18 cellular contexts compared by ENCODE assay signal in genomic region chr6:161918608-161919205, GRCh38.
A peak's percentile ranks its signal among the peaks of the same experiment; 100 is the strongest.
DNase-seq lines count a peak whose midpoint lies in the region; ATAC-seq and TF ChIP-seq lines count a peak whose summit lies in the region.
"Had no signal": no experiment of that assay in that cellular context is flagged by ENCODE, and none has a peak within 500 bp of the region (broad histone marks: within the 10 kb centered on the region; RNA-seq: fewer than 3 reads in every experiment).

No MANE protein-coding gene starts in this region.

- no peaks in the 10 kb centered on the region for H3K27me3 ChIP-seq in mammary epithelial cell (ENCODE audit: insufficient read depth, low read length)
- H3K27me3 ChIP-seq: SJCRH30 had no signal

- peak overlapping the region; percentile 48 for H3K4me3 Mint-ChIP-seq in MCF 10A (ENCODE audit: unreplicated experiment)
- H3K4me3 Mint-ChIP-seq: B cell had no signal

- CTCF ChIA-PET in MCF 10A (lab: Yijun Ruan, JAX): interaction anchor here (0.5 to 1.0 kb wide), 2 partner anchors 54 to 72 kb away, joined by 3 to 4 read pairs; no protein-coding TSS in a partner anchor
- CTCF ChIA-PET in mammary epithelial cell (lab: Charles Lee; ENCODE audit: low non-redundant PET): no interaction called here
- CTCF ChIA-PET in HEK293T (lab: Yijun Ruan, JAX): interaction anchor here (0.6 kb wide), 1 partner anchor 483 kb away, joined by 3 read pairs; no protein-coding TSS in a partner anchor

- in situ Hi-C loops in mammary epithelial cell (cut with MboI; ENCODE audit: low sequenced_read_pairs in 2 of 2) (no loop called here), astrocyte of the cerebellum (cut with HindIII; ENCODE audit: low sequenced_read_pairs) (no loop called here)

- dilution Hi-C loops in mammary epithelial cell (cut with HindIII; ENCODE audit: low sequenced_read_pairs): no loop called here

- H3K36me3 Mint-ChIP-seq in MCF 10A (ENCODE audit: insufficient read depth, unreplicated experiment): no peaks in the 10 kb centered on the region

- DNase-seq in MCF 10A (ENCODE audit: unreplicated experiment): no peak
- no peak for DNase-seq in mammary epithelial cell
- DNase-seq in NCI-H748 (lab: John Stamatoyannopoulos, UW; ENCODE audit: unreplicated experiment): peak; percentile 50
- no peak for DNase-seq in astrocyte of the cerebellum (ENCODE audit: low read depth)
- DNase-seq in stimulated activated CD4-positive, alpha-beta T cell treated with anti-CD3 and anti-CD28 coated beads, Interleukin-1b, Interleukin-23, amount 100 ng/mL, for 48 hours: no peak
- DNase-seq in HEK293T (ENCODE audit: extremely low spot score): no peak
- no peak for DNase-seq in activated CD8-positive, alpha-beta memory T cell treated with anti-CD3 and anti-CD28 coated beads for 24 hours
- DNase-seq: 8988T, Caco-2, Kasumi-1, NCI-H2029, NCI-H2171, NCI-H446, NCI-H82, SJCRH30 had no signal

- H3K9me3 ChIP-seq in mammary epithelial cell (replicated peaks; ENCODE audit: insufficient read depth, low read length): peaks cover 6% of the 10 kb centered on the region
- H3K9me3 ChIP-seq: Caco-2, SJCRH30 had no signal

- POLR2A ChIA-PET in MCF 10A (lab: Yijun Ruan, JAX) (no interaction called here), HEK293T (lab: Yijun Ruan, JAX) (no interaction called here)

- H2AFZ ChIP-seq in mammary epithelial cell (ENCODE audit: low read depth, low read length): no peak overlapping the region

- 81% methylated on average over 14 of the region's 15 CpGs for WGBS in mammary epithelial cell (ENCODE audit: low coverage, missing lambda C conversion rate)

- H3K4me1 Mint-ChIP-seq in MCF 10A (ENCODE audit: insufficient read depth, unreplicated experiment): peaks cover 20% of the 10 kb centered on the region
- H3K4me1 Mint-ChIP-seq: B cell had no signal

- no peaks in the 10 kb centered on the region for H3K36me3 ChIP-seq in mammary epithelial cell (ENCODE audit: insufficient read depth, low read length)
- H3K36me3 ChIP-seq: SJCRH30 had no signal

- H3K4me3 ChIP-seq in mammary epithelial cell (replicated peaks in 1 of 3; ENCODE audit: insufficient read depth in 1 of 3, low read depth in 2 of 3, low read length in 3 of 3) (no peak overlapping the region), astrocyte of the cerebellum (ENCODE audit: low read depth, low read length) (peak overlapping the region; percentile 5)
- H3K4me3 ChIP-seq: SJCRH30 had no signal

- BruUV-seq in MCF 10A (replicated peaks; lab: Mats Ljungman, UMichigan): no TSS peak
- no TSS peak for BruUV-seq in mammary epithelial cell (replicated peaks; lab: Mats Ljungman, UMichigan)

- H3K27ac ChIP-seq in mammary epithelial cell (ENCODE audit: insufficient read depth, low read depth, low read length): no peak overlapping the region
- H3K27ac ChIP-seq: SJCRH30 had no signal

- intact Hi-C loops in MCF 10A (cut with micrococcal nuclease): no loop called here
- intact Hi-C loops in mammary epithelial cell (cut with micrococcal nuclease): no loop called here

- no peak for TF ChIP-seq CTCF in MCF 10A (IDR thresholded peaks at IDR 0.05; ENCODE audit: unreplicated experiment)
- no peak for TF ChIP-seq CTCF in mammary epithelial cell (conservative IDR thresholded peaks at IDR 0.05 in 1 of 2, IDR thresholded peaks at IDR 0.05 in 1 of 2; ENCODE audit: extremely low read depth in 1 of 2, insufficient read depth in 1 of 2, low read depth in 1 of 2, low read length in 2 of 2)
- no peak for TF ChIP-seq CTCF in astrocyte of the cerebellum (IDR thresholded peaks at IDR 0.05; ENCODE audit: low read depth, low read length, missing control alignments)

- ATAC-seq in GM21390 (IDR thresholded peaks at IDR 0.05; ENCODE audit: unreplicated experiment): no peak
- ATAC-seq: HCT116 had no signal

- H3K79me2 ChIP-seq in mammary epithelial cell (ENCODE audit: insufficient read depth, low read length): no peaks in the 10 kb centered on the region

- H3K9me3 Mint-ChIP-seq in MCF 10A (ENCODE audit: unreplicated experiment): no peaks in the 10 kb centered on the region

- no peak overlapping the region for H3K9ac ChIP-seq in mammary epithelial cell (ENCODE audit: insufficient read depth, low read length)

- no peak overlapping the region for H3K4me2 ChIP-seq in mammary epithelial cell (ENCODE audit: insufficient read depth, low read depth, low read length)

- no peaks in the 10 kb centered on the region for H3K27me3 Mint-ChIP-seq in MCF 10A (ENCODE audit: insufficient read depth, unreplicated experiment)
- H3K27me3 Mint-ChIP-seq: B cell had no signal

- no peak overlapping the region for H3K27ac Mint-ChIP-seq in MCF 10A (ENCODE audit: low read depth, unreplicated experiment)
- H3K27ac Mint-ChIP-seq: B cell had no signal

- no peaks in the 10 kb centered on the region for H3K4me1 ChIP-seq in mammary epithelial cell (ENCODE audit: insufficient read depth, low read length)
- H3K4me1 ChIP-seq: Caco-2, SJCRH30 had no signal

- H4K20me1 ChIP-seq in mammary epithelial cell (ENCODE audit: insufficient read depth, low read length): no peaks in the 10 kb centered on the region

TF ChIP-seq in HEK293T, 16 proteins besides CTCF, POLR2A, EP300 and RAD21:
- TF ChIP-seq NFRKB (IDR thresholded peaks at IDR 0.05): no peak
- TF ChIP-seq ELF4 (IDR thresholded peaks at IDR 0.05): no peak
- TF ChIP-seq ARNT (IDR thresholded peaks at IDR 0.05): no peak
- no peak for TF ChIP-seq TARDBP (IDR thresholded peaks at IDR 0.05)
- no peak for TF ChIP-seq CTBP1 (IDR thresholded peaks at IDR 0.05; ENCODE audit: borderline replicate concordance)
- no peak for TF ChIP-seq ZNF384 (IDR thresholded peaks at IDR 0.05)
- no peak for TF ChIP-seq L3MBTL2 (conservative IDR thresholded peaks at IDR 0.05)
- no peak for TF ChIP-seq LEF1 (IDR thresholded peaks at IDR 0.05; ENCODE audit: borderline replicate concordance)
- no peak for TF ChIP-seq HDGF (IDR thresholded peaks at IDR 0.05; ENCODE audit: borderline replicate concordance)
- TF ChIP-seq BHLHE40 (IDR thresholded peaks at IDR 0.05; ENCODE audit: borderline replicate concordance): no peak
- TF ChIP-seq, protein P1, sequence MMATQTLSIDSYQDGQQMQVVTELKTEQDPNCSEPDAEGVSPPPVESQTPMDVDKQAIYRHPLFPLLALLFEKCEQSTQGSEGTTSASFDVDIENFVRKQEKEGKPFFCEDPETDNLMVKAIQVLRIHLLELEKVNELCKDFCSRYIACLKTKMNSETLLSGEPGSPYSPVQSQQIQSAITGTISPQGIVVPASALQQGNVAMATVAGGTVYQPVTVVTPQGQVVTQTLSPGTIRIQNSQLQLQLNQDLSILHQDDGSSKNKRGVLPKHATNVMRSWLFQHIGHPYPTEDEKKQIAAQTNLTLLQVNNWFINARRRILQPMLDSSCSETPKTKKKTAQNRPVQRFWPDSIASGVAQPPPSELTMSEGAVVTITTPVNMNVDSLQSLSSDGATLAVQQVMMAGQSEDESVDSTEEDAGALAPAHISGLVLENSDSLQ (IDR thresholded peaks at IDR 0.05): no peak
- TF ChIP-seq FOXA1 (IDR thresholded peaks at IDR 0.05): no peak
- TF ChIP-seq SUZ12 (IDR thresholded peaks at IDR 0.05): no peak
- TF ChIP-seq FOXM1 (IDR thresholded peaks at IDR 0.05; ENCODE audit: borderline replicate concordance): no peak
- TF ChIP-seq SP1 (IDR thresholded peaks at IDR 0.05): no peak
